26 cellular contexts compared by ENCODE assay signal in genomic region chr12:99029502-99030271, GRCh38.
DNase-seq lines count a peak whose midpoint lies in the region; ATAC-seq, FAIRE-seq and TF ChIP-seq lines count a peak whose summit lies in the region.
"Had no signal": no experiment of that assay in that cellular context is flagged by ENCODE, and none has a peak within 500 bp of the region (broad histone marks: within the 10 kb centered on the region; RNA-seq: fewer than 3 reads in every experiment).

No MANE protein-coding gene starts in this region.

- intact Hi-C loops in mucosa of descending colon (cut with DNase I, micrococcal nuclease) (no loop called here), psoas muscle (cut with DNase I) (no loop called here)

- H2AFZ ChIP-seq in Karpas-422 (ENCODE audit: low read length) = no peak overlapping the region

- H3K4me3 ChIP-seq in Karpas-422 (ENCODE audit: low read length) (peak overlapping the region; percentile 24; the same call in 1 of the 2 replicates), mucosa of descending colon (no peak overlapping the region), psoas muscle (no peak overlapping the region)
- H3K4me3 ChIP-seq: esophagus muscularis mucosa, gastroesophageal sphincter, Peyer's patch had no signal

- H3K9ac ChIP-seq in Karpas-422 (ENCODE audit: low read length) = peak overlapping the region; percentile 59

- WGBS in psoas muscle, 3 donors = 53 to 57% (median 54%) methylated on average over 5 of the region's 5 CpGs

- H3K79me2 ChIP-seq in Karpas-422 (ENCODE audit: low read length) = no peaks in the 10 kb centered on the region

- H3K27ac ChIP-seq in Karpas-422 (ENCODE audit: low read length) = peak overlapping the region; percentile 99
- no peak overlapping the region for H3K27ac ChIP-seq in psoas muscle
- H3K27ac ChIP-seq: esophagus muscularis mucosa, gastroesophageal sphincter, Peyer's patch had no signal

- no peaks in the 10 kb centered on the region for H3K27me3 ChIP-seq in Karpas-422 (ENCODE audit: low read length)
- no peaks in the 10 kb centered on the region for H3K27me3 ChIP-seq in psoas muscle (ENCODE audit: insufficient read depth in 3 of 3, low read length in 2 of 3)
- H3K27me3 ChIP-seq: esophagus muscularis mucosa, gastroesophageal sphincter, Peyer's patch had no signal

- H3K36me3 ChIP-seq in Karpas-422 (ENCODE audit: insufficient read depth, low read length) (no peaks in the 10 kb centered on the region; the same call in 1 of the 2 replicates), mucosa of descending colon (ENCODE audit: low read depth) (no peaks in the 10 kb centered on the region), psoas muscle (ENCODE audit: insufficient read depth in 1 of 2, low read depth in 1 of 2) (no peaks in the 10 kb centered on the region)
- H3K36me3 ChIP-seq: esophagus muscularis mucosa, gastroesophageal sphincter, Peyer's patch had no signal

- H3K9me2 ChIP-seq in Karpas-422 (replicated peaks; ENCODE audit: insufficient read depth, low read length) = no peaks in the 10 kb centered on the region

- TF ChIP-seq CTCF in mucosa of descending colon (IDR thresholded peaks at IDR 0.05) = no peak
- TF ChIP-seq CTCF in psoas muscle (IDR thresholded peaks at IDR 0.05) = no peak

- H4K20me1 ChIP-seq in Karpas-422 (ENCODE audit: insufficient read depth, low read depth, low read length) = no peaks in the 10 kb centered on the region

- TF ChIP-seq POLR2A in GM12891 (IDR thresholded peaks at IDR 0.05; ENCODE audit: low read depth, low read length) = no peak

- H3K4me1 ChIP-seq in Karpas-422 (ENCODE audit: low read length) (peaks cover 100% of the 10 kb centered on the region), mucosa of descending colon (ENCODE audit: low read depth) (no peaks in the 10 kb centered on the region), psoas muscle (no peaks in the 10 kb centered on the region)
- H3K4me1 ChIP-seq: esophagus muscularis mucosa, gastroesophageal sphincter, Peyer's patch had no signal

- DNase-seq in DMS53 (lab: John Stamatoyannopoulos, UW) = peak; percentile 82
- peak; percentile 88 for DNase-seq in Karpas-422
- DNase-seq in astrocyte of the hippocampus (ENCODE audit: low read depth, low spot score) = peak; percentile 61
- DNase-seq in mucosa of descending colon = no peak
- no peak for DNase-seq in OCI-M2 (lab: John Stamatoyannopoulos, UW; ENCODE audit: unreplicated experiment)
- DNase-seq in GM12891 (ENCODE audit: insufficient read length, low spot score) = no peak
- DNase-seq in psoas muscle = no peak
- no peak for DNase-seq in NCI-H1694 treated with DMSO at 0.1 percent for 48 hours (lab: John Stamatoyannopoulos, UW)
- DNase-seq: activated CD4-positive, alpha-beta T cell treated with anti-CD3 and anti-CD28 coated beads, Interleukin-2, amount 10 ng/mL, durations not matched to agents 7 days and 5 days; CD4-positive, alpha-beta memory T cell; DMS79 treated with DMSO at 0.1 percent for 48 hours; effector memory CD4-positive, alpha-beta T cell; IMR-90; mammary epithelial cell; NCI-H1436; NK-92 treated with Interleukin-12 subunit alpha and Interleukin-12 subunit beta, amount 100 ng/mL, for 24 hours; Peyer's patch; retina; stimulated activated CD4-positive, alpha-beta T cell treated with anti-CD3 and anti-CD28 coated beads, Interleukin-2, amount 100 ng/mL, for 48 hours; stimulated activated naive B cell treated with anti-CD40 and anti-IgM and Interleukin-4, amounts not matched to agents 10 μg/mL and 1 μg/mL and 100 μg/mL, for 72 hours; T-helper 2 cell had no signal

- peak overlapping the region; percentile 51 for H3K4me2 ChIP-seq in Karpas-422 (ENCODE audit: low read depth, low read length, poor library complexity, severe bottlenecking)

- ATAC-seq in mucosa of descending colon (peak; percentile 40), psoas muscle (no peak)
- ATAC-seq: activated T-helper 17 cell treated with anti-CD3 and anti-CD28 coated beads, Interleukin-2, amount 50 U/mL, for 72 hours; gastroesophageal sphincter; stimulated activated naive B cell treated with anti-CD40 and anti-IgM and Interleukin-4, amounts not matched to agents 10 μg/mL and 1 μg/mL and 100 μg/mL, for 72 hours had no signal

- FAIRE-seq in GM12891 (lab: Jason Lieb, UNC) = no peak
- FAIRE-seq: GM12892, keratinocyte had no signal

- H3K9me3 ChIP-seq in Karpas-422 (ENCODE audit: low read length) = no peaks in the 10 kb centered on the region
- H3K9me3 ChIP-seq in mucosa of descending colon = no peaks in the 10 kb centered on the region
- peaks cover 3% of the 10 kb centered on the region for H3K9me3 ChIP-seq in psoas muscle
- H3K9me3 ChIP-seq: esophagus muscularis mucosa, gastroesophageal sphincter, Peyer's patch had no signal

TF ChIP-seq in GM12891, 5 proteins besides CTCF, POLR2A, EP300 and RAD21:
- TF ChIP-seq TAF1 (IDR thresholded peaks at IDR 0.05; ENCODE audit: low read depth, low read length) (no peak), POLR2AphosphoS5 (IDR thresholded peaks at IDR 0.05; ENCODE audit: low read depth, low read length) (no peak)

Comparison
In these comparisons a context has a peak if more than half of its experiments do, and no peak if none do; other contexts are left out.
1. DNase-seq: peak in DMS53 (single experiment), Karpas-422 (single experiment) and astrocyte of the hippocampus (single experiment); none in mucosa of descending colon (0 of 3), OCI-M2 (single experiment), GM12891 (single experiment), psoas muscle (0 of 2) and NCI-H1694 treated with DMSO at 0.1 percent for 48 hours (single experiment).